In genomic region chr3:163490119-163490518, GRCh38 we compare ENCODE assay signal across 9 cellular contexts.
DNase-seq lines count a peak whose midpoint lies in the region; ATAC-seq and TF ChIP-seq lines count a peak whose summit lies in the region.
"Had no signal": no experiment of that assay in that cellular context is flagged by ENCODE, and none has a peak within 500 bp of the region (broad histone marks: within the 10 kb centered on the region; RNA-seq: fewer than 3 reads in every experiment).

No MANE protein-coding gene starts in this region.

- ATAC-seq in HG02870 (IDR thresholded peaks at IDR 0.05; ENCODE audit: unreplicated experiment): peak; percentile 85
- ATAC-seq in GM18505 (IDR thresholded peaks at IDR 0.05; ENCODE audit: unreplicated experiment): no peak

- no peak overlapping the region for H3K27ac ChIP-seq in tibial nerve

- TF ChIP-seq EP300 in tibial nerve (IDR thresholded peaks at IDR 0.05): no peak

- H3K27me3 ChIP-seq in tibial nerve: no peaks in the 10 kb centered on the region

- TF ChIP-seq POLR2A in GM18505 (IDR thresholded peaks at IDR 0.05; ENCODE audit: borderline replicate concordance, extremely low read depth, insufficient read depth, insufficient read length) (no peak), tibial nerve (IDR thresholded peaks at IDR 0.05) (no peak)

- TF ChIP-seq CTCF in GM10266 (IDR thresholded peaks at IDR 0.05; ENCODE audit: control insufficient read depth, insufficient read depth, low read depth, missing control alignments) (peak; percentile 79), choroid plexus epithelial cell (conservative IDR thresholded peaks at IDR 0.05; ENCODE audit: low read depth, low read length) (peak; percentile 65), tibial nerve (IDR thresholded peaks at IDR 0.05) (no peak)

- no peaks in the 10 kb centered on the region for H3K9me3 ChIP-seq in tibial nerve

- no peaks in the 10 kb centered on the region for H3K36me3 ChIP-seq in tibial nerve

- 93 to 100% methylated on average over 1 of the region's 1 CpG for WGBS in tibial nerve, 2 donors

- DNase-seq in AG20443 (ENCODE audit: low spot score): peak; percentile 24
- peak; percentile 64 for DNase-seq in GM10266 (ENCODE audit: extremely low spot score)
- peak; percentile 4 for DNase-seq in NCI-H526 treated with DMSO at 0.1 percent for 48 hours (lab: John Stamatoyannopoulos, UW)
- DNase-seq in choroid plexus epithelial cell (ENCODE audit: low read depth): peak; percentile 48
- DNase-seq in pons (ENCODE audit: low spot score): peak; percentile 14
- DNase-seq in tibial nerve (ENCODE audit: low spot score in 2 of 2): no peak

- H3K4me3 ChIP-seq in choroid plexus epithelial cell (ENCODE audit: low read depth, low read length): no peak overlapping the region
- H3K4me3 ChIP-seq in tibial nerve: no peak overlapping the region
- H3K4me3 ChIP-seq: lung had no signal

- H3K4me1 ChIP-seq in tibial nerve: no peaks in the 10 kb centered on the region

Comparison
In these comparisons a context has a peak if more than half of its experiments do, and no peak if none do; other contexts are left out.
1. DNase-seq: peak in AG20443 (single experiment), GM10266 (single experiment), NCI-H526 treated with DMSO at 0.1 percent for 48 hours (single experiment), choroid plexus epithelial cell (single experiment) and pons (single experiment); none in tibial nerve (0 of 2).
2. CTCF ChIP-seq: peak in GM10266 (single experiment) and choroid plexus epithelial cell (single experiment); none in tibial nerve (0 of 5).